ENCODE assay signal across 1 cellular context in the genomic region with DNA sequence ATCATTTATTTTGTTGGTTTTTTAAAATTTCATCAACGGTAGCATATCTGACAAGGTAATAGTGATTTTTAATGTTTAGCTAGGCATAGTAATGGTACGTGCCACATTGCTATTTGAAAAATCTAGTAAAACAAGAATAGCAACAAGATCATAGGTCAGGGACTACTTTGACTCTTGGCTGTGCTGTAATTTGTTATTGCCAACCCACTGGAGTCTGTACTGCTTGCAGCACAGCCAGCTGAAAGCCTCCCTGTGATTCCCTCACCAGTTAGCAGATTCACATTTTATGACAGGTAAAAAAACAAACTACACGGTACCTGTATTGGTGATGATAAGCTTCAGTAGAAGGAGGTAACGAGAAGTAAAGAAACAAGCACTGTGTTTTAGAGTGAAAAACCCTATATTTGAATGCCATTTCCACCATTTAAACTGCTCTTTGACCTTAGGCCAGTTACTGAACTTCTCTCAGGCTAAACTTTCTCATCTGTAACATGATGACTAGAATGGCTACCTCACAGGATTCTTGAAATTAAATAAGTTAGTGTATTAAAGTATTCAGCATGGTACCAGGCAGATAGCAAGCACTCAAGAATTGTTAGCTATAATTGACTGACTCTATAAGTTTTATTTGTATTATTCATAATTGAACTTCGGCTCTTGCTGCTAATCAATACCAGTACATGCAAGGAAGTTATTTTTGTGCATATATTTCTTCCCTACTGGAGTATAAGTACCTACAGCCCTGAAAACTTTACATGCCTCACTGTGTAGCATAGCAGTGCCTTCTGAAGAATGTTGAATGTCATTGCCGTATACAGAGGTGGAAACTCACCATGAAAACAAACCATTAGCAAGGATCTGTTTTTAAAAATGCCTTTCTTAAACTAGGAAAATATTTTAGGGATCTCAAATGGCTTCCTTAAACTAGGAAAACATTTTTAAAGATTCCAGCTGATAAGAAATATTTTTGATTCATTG.
A peak's percentile ranks its signal among the peaks of the same experiment; 100 is the strongest.
TF ChIP-seq lines count a peak whose summit lies in the region.

No MANE protein-coding gene starts in this region.

TF ChIP-seq in Ishikawa, 13 proteins besides CTCF, POLR2A, EP300 and RAD21:
- TF ChIP-seq ZBTB7A (IDR thresholded peaks at IDR 0.05; ENCODE audit: low read depth) (no peak), TCF12 (IDR thresholded peaks at IDR 0.05; ENCODE audit: low read depth) (peak; percentile 52; the same call in 1 of the 2 replicates), NFIC (IDR thresholded peaks at IDR 0.05) (peak; percentile 56), TEAD4 (IDR thresholded peaks at IDR 0.05) (peak; percentile 89), EGR1 (IDR thresholded peaks at IDR 0.05) (no peak)
TF ChIP-seq in Ishikawa: peak in this region for 3.
